ENCODE assay signal across 9 cellular contexts in the genomic region with DNA sequence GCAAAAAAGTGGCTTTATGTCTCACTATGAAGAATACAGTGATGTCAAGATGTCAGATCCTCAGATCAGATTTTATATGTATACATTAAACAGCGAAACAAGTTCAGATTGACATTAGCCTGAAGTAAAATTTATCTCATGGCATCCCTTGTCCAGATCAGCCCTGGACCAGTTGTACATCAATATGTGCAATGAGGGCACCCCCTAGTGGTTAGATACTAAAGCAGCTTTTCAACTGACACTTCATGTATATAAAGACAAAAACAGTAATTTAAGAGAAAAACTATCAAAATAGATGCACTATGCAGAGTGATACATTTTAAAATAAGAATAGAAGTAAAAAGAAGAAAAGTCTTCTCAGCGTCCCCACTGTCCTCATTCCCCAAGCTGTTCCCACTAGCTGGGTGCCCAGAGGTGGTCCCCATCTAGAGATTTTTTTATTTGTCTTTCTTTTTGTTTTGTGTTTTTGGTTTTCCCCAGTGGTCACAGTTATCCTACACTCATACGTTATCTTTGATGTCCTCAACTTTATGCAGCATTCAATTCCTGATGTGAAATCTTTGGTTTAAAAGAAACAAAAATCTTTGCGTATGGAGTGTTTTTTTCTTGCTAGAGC.
DNase-seq lines count a peak whose midpoint lies in the region; ATAC-seq, FAIRE-seq and TF ChIP-seq lines count a peak whose summit lies in the region.
"Had no signal": no experiment of that assay in that cellular context is flagged by ENCODE, and none has a peak within 500 bp of the region (broad histone marks: within the 10 kb centered on the region; RNA-seq: fewer than 3 reads in every experiment).

No MANE protein-coding gene starts in this region.

- no peaks in the 10 kb centered on the region for H3K36me3 ChIP-seq in GM12878 (ENCODE audit: control insufficient read depth in 2 of 2, insufficient read depth in 2 of 2, low read length in 1 of 2)
- H3K36me3 ChIP-seq in keratinocyte (ENCODE audit: control insufficient read depth in 2 of 2, extremely low read depth in 1 of 2, insufficient read depth in 2 of 2, low read length in 2 of 2): no peaks in the 10 kb centered on the region
- H3K36me3 ChIP-seq in transverse colon: no peaks in the 10 kb centered on the region

- H2AFZ ChIP-seq in GM12878 (ENCODE audit: control insufficient read depth, low read depth, low read length) (no peak overlapping the region), keratinocyte (ENCODE audit: control insufficient read depth, low read length) (no peak overlapping the region)

- no peaks in the 10 kb centered on the region for H3K27me3 Mint-ChIP-seq in activated T-helper 1 cell treated with anti-CD3 and anti-CD28 coated beads, Interleukin-12 subunit alpha, Interleukin-12 subunit beta, Interleukin-2, Interleukin-4 antibody, amounts not matched to agents 30 ng/mL and 10 ng/mL and 1 ng/mL, durations not matched to agents 14 hours and 24 hours and 36 hours (ENCODE audit: insufficient read depth)

- H3K9me1 ChIP-seq in keratinocyte (ENCODE audit: control insufficient read depth, extremely low read depth, insufficient read depth, low read length): no peaks in the 10 kb centered on the region

- peaks cover under 1% of the 10 kb centered on the region for H3K9me3 Mint-ChIP-seq in activated T-helper 1 cell treated with anti-CD3 and anti-CD28 coated beads, Interleukin-12 subunit alpha, Interleukin-12 subunit beta, Interleukin-2, Interleukin-4 antibody, amounts not matched to agents 30 ng/mL and 10 ng/mL and 1 ng/mL, durations not matched to agents 14 hours and 24 hours and 36 hours

- in situ Hi-C loops in GM12878 (cut with MboI): loop anchor here (5.0 to 10.0 kb wide), 2 partner anchors 57 to 844 kb away; no protein-coding TSS in a partner anchor
- in situ Hi-C loops in transverse colon (cut with MboI; ENCODE audit: low pct_ligation_motif_present in 1 of 4, low pct_unique_long_range_greater_than_20kb in 1 of 4, low sequenced_read_pairs in 3 of 4): no loop called here

- ATAC-seq in GM18517 (IDR thresholded peaks at IDR 0.05; ENCODE audit: unreplicated experiment) (peak; percentile 81), HG03342 (IDR thresholded peaks at IDR 0.05; ENCODE audit: unreplicated experiment) (peak; percentile 98), GM12878 (peak; percentile 82)

- POLR2A ChIA-PET in GM12878 (lab: Charles Lee): no interaction called here

- TF ChIP-seq RAD21 in GM12878 (IDR thresholded peaks at IDR 0.05; ENCODE audit: insufficient read depth, low read depth, low read length): peak; percentile 82

- no TSS peak for BruUV-seq in GM12878 (replicated peaks; lab: Mats Ljungman, UMichigan)

- H3K4me1 ChIP-seq in GM12878 (ENCODE audit: control insufficient read depth, insufficient read depth, low read length) (no peaks in the 10 kb centered on the region), keratinocyte (ENCODE audit: control insufficient read depth, extremely low read depth, insufficient read depth, low read length) (no peaks in the 10 kb centered on the region), transverse colon (no peaks in the 10 kb centered on the region)

- H3K27ac ChIP-seq in C4-2B (no peak overlapping the region), GM12878 (ENCODE audit: control insufficient read depth, insufficient read depth) (no peak overlapping the region), keratinocyte (ENCODE audit: control insufficient read depth, insufficient read depth, low read length) (no peak overlapping the region), transverse colon (no peak overlapping the region)
- H3K27ac ChIP-seq: skin epidermis had no signal

- no peaks in the 10 kb centered on the region for H4K20me1 ChIP-seq in GM12878 (ENCODE audit: control insufficient read depth, insufficient read depth)
- H4K20me1 ChIP-seq in keratinocyte (ENCODE audit: control insufficient read depth, extremely low read depth, insufficient read depth, low read length): no peaks in the 10 kb centered on the region

- no peaks in the 10 kb centered on the region for H3K36me3 Mint-ChIP-seq in activated T-helper 1 cell treated with anti-CD3 and anti-CD28 coated beads, Interleukin-12 subunit alpha, Interleukin-12 subunit beta, Interleukin-2, Interleukin-4 antibody, amounts not matched to agents 30 ng/mL and 10 ng/mL and 1 ng/mL, durations not matched to agents 14 hours and 24 hours and 36 hours (ENCODE audit: low read depth)

- H3K9ac ChIP-seq in GM12878 (ENCODE audit: control insufficient read depth, insufficient read depth, low read length) (no peak overlapping the region), keratinocyte (ENCODE audit: control insufficient read depth, extremely low read depth, insufficient read depth, low read length) (no peak overlapping the region)

- intact Hi-C loops in GM12878 (cut with micrococcal nuclease; ENCODE audit: unreplicated experiment) (loop anchor here (2.0 to 5.0 kb wide), 3 partner anchors 773 to 1789 kb away; no protein-coding TSS in a partner anchor), transverse colon (cut with DNase I; ENCODE audit: low total_unique reads) (no loop called here)
- intact Hi-C loops in activated T-helper 1 cell treated with anti-CD3 and anti-CD28 coated beads, Interleukin-12 subunit alpha, Interleukin-12 subunit beta, Interleukin-2, Interleukin-4 antibody, amounts not matched to agents 30 ng/mL and 10 ng/mL and 1 ng/mL, durations not matched to agents 14 hours and 24 hours and 36 hours (cut with micrococcal nuclease): loop anchor here (5.0 kb wide), 1 partner anchor 1789 kb away; no protein-coding TSS in a partner anchor

- SMC1A ChIA-PET in GM12878 (lab: Charles Lee; ENCODE audit: uncharacterized antibody, unreplicated experiment): interaction anchor here (1.6 to 2.7 kb wide), 2 partner anchors 847 to 1846 kb away, joined by 6 to 15 read pairs; no protein-coding TSS in a partner anchor

- H3K79me2 ChIP-seq in GM12878 (ENCODE audit: control insufficient read depth, insufficient read depth, low read length): no peaks in the 10 kb centered on the region
- H3K79me2 ChIP-seq in keratinocyte (ENCODE audit: control insufficient read depth, insufficient read depth, low read length): no peaks in the 10 kb centered on the region

- TF ChIP-seq POLR2A in GM12878 (IDR thresholded peaks at IDR 0.05; ENCODE audit: low read depth, low read length) (no peak), transverse colon (IDR thresholded peaks at IDR 0.05) (no peak)

- dilution Hi-C loops in keratinocyte (cut with MboI; ENCODE audit: extremely low pct_ligation_motif_present, low sequenced_read_pairs): no loop called here

- WGBS in GM12878 (ENCODE audit: insufficient coverage, insufficient replicate concordance, low lambda C conversion rate, missing lambda C conversion rate): 24% methylated on average over 4 of the region's 4 CpGs
- WGBS in transverse colon (ENCODE audit: low coverage in 1 of 2), 2 donors: 33 to 41% methylated on average over 4 of the region's 4 CpGs

- H3K27ac Mint-ChIP-seq in activated T-helper 1 cell treated with anti-CD3 and anti-CD28 coated beads, Interleukin-12 subunit alpha, Interleukin-12 subunit beta, Interleukin-2, Interleukin-4 antibody, amounts not matched to agents 30 ng/mL and 10 ng/mL and 1 ng/mL, durations not matched to agents 14 hours and 24 hours and 36 hours: no peak overlapping the region

- H3K4me3 ChIP-seq in GM12878 (no peak overlapping the region), keratinocyte (ENCODE audit: control insufficient read depth in 2 of 3, extremely low read depth in 1 of 3, insufficient read depth in 2 of 3, low read depth in 1 of 3, low read length in 3 of 3) (no peak overlapping the region), transverse colon (no peak overlapping the region)
- H3K4me3 ChIP-seq: skin epidermis had no signal

- DNase-seq in NCI-H510A (lab: John Stamatoyannopoulos, UW): peak; percentile 10
- DNase-seq in GM12878 (ENCODE audit: low read depth, low spot score): no peak
- DNase-seq in keratinocyte (ENCODE audit: low read depth, low spot score): no peak
- no peak for DNase-seq in transverse colon
- no peak for DNase-seq in activated T-helper 1 cell treated with anti-CD3 and anti-CD28 coated beads, Interleukin-12 subunit alpha, Interleukin-12 subunit beta, Interleukin-2, Interleukin-4 antibody, amounts not matched to agents 30 ng/mL and 10 ng/mL and 1 ng/mL, durations not matched to agents 14 hours and 24 hours and 36 hours (ENCODE audit: low spot score)

- RAD21 ChIA-PET in GM12878 (lab: Charles Lee; ENCODE audit: unreplicated experiment): interaction anchor here (0.6 to 2.2 kb wide), 7 partner anchors 9 to 1786 kb away, joined by 3 to 11 read pairs (median 3); no protein-coding TSS in a partner anchor

- H3K4me3 Mint-ChIP-seq in activated T-helper 1 cell treated with anti-CD3 and anti-CD28 coated beads, Interleukin-12 subunit alpha, Interleukin-12 subunit beta, Interleukin-2, Interleukin-4 antibody, amounts not matched to agents 30 ng/mL and 10 ng/mL and 1 ng/mL, durations not matched to agents 14 hours and 24 hours and 36 hours: no peak overlapping the region

- H3K27me3 ChIP-seq in GM12878 (replicated peaks in 1 of 2; ENCODE audit: control insufficient read depth in 2 of 2, insufficient read depth in 2 of 2, low read length in 1 of 2) (no peaks in the 10 kb centered on the region), keratinocyte (ENCODE audit: control insufficient read depth, extremely low read depth, insufficient read depth, low read length) (no peaks in the 10 kb centered on the region), transverse colon (no peaks in the 10 kb centered on the region)

- peak; percentile 73 for FAIRE-seq in GM12878 (lab: Jason Lieb, UNC)
- FAIRE-seq in keratinocyte (lab: Jason Lieb, UNC): no peak

- H3K4me2 ChIP-seq in GM12878 (ENCODE audit: control insufficient read depth, insufficient read depth) (no peak overlapping the region), keratinocyte (ENCODE audit: control insufficient read depth, extremely low read depth, insufficient read depth, low read depth, low read length) (no peak overlapping the region)

- H3K9me3 ChIP-seq in GM12878 (replicated peaks; ENCODE audit: control insufficient read depth, insufficient read depth, low read length) (no peaks in the 10 kb centered on the region), keratinocyte (ENCODE audit: control insufficient read depth, low read depth, low read length) (no peaks in the 10 kb centered on the region), transverse colon (no peaks in the 10 kb centered on the region)

- no peak for TF ChIP-seq EP300 in GM12878 (IDR thresholded peaks at IDR 0.05; ENCODE audit: borderline replicate concordance in 1 of 2, control insufficient read depth in 1 of 2, low read depth in 2 of 2, low read length in 2 of 2)
- no peak for TF ChIP-seq EP300 in transverse colon (IDR thresholded peaks at IDR 0.05; ENCODE audit: low read depth)

- no peaks in the 10 kb centered on the region for H3K4me1 Mint-ChIP-seq in activated T-helper 1 cell treated with anti-CD3 and anti-CD28 coated beads, Interleukin-12 subunit alpha, Interleukin-12 subunit beta, Interleukin-2, Interleukin-4 antibody, amounts not matched to agents 30 ng/mL and 10 ng/mL and 1 ng/mL, durations not matched to agents 14 hours and 24 hours and 36 hours (ENCODE audit: low read depth)

- CTCF ChIA-PET in GM12878 (lab: Yijun Ruan, JAX): interaction anchor here (0.6 to 3.1 kb wide), 26 partner anchors 8 to 1846 kb away, joined by 3 to 23 read pairs (median 4); no protein-coding TSS in a partner anchor

- TF ChIP-seq CTCF in C4-2B (conservative IDR thresholded peaks at IDR 0.05) (peak; percentile 87), GM12878 (IDR thresholded peaks at IDR 0.05 in 2 of 3, conservative IDR thresholded peaks at IDR 0.05 in 1 of 3; ENCODE audit: control insufficient read depth in 2 of 3, extremely low read depth in 1 of 3, insufficient read depth in 1 of 3, low read depth in 3 of 3, low read length in 3 of 3) (peak; percentile 71 to 73 (median 71)), keratinocyte (optimal IDR thresholded peaks at IDR 0.05 in 1 of 3, IDR thresholded peaks at IDR 0.05 in 1 of 3, conservative IDR thresholded peaks at IDR 0.05 in 1 of 3; ENCODE audit: extremely low read depth in 1 of 3, insufficient read depth in 2 of 3, low read length in 3 of 3) (peak; percentile 62 to 67 (median 66)), transverse colon (IDR thresholded peaks at IDR 0.05) (peak; percentile 44 to 78 (median 56))
